12 cellular contexts compared by ENCODE assay signal in the genomic region with DNA sequence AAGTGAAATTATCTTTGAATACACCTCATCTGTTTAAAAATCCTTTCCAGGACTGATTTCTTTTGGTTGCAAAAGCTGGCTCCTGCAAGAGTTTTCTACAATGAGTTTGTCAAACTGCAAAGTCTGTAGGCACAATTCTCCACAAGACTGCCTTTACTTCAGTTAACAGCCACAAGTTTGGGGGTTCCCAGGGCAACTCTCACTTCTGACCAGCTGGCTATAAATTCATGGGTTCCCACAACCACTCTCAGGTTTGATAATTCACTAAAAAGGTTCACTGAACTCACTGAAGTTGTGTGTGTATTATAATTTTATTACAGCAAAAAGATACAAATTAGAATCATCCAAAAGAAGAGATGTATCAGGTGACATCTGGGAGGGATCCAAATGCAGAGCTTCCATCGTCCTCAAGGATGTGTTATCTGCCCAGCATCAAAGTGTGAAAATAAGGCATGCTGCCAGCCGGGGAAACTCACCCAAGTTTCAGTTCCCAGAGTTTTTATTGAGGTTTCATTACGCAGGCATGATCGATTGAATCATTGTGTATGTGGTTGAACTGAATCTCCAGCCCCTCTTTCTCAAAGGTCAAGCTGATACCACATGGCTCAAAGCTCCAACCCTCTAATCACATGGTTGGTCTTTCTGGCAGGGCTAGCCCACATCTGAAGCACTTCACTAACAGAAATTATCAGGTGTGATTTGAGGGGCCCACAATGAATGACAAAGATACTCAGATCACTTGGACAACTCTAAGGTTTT. TPM values are rescaled to one million over a fixed set of nuclear protein-coding genes. Genes with fewer than 3 reads are reported as not detected.
A peak's percentile ranks its signal among the peaks of the same experiment; 100 is the strongest.
DNase-seq lines count a peak whose midpoint lies in the region; ATAC-seq, FAIRE-seq and TF ChIP-seq lines count a peak whose summit lies in the region.
"Had no signal": no experiment of that assay in that cellular context is flagged by ENCODE, and none has a peak within 500 bp of the region (broad histone marks: within the 10 kb centered on the region; RNA-seq: fewer than 3 reads in every experiment).

No MANE protein-coding gene starts in this region.

- H2BK5ac ChIP-seq in mesendoderm (ENCODE audit: low read length): no peak overlapping the region

- H3K79me1 ChIP-seq in mesendoderm (ENCODE audit: low read length): no peaks in the 10 kb centered on the region

- H3K18ac ChIP-seq in mesendoderm (ENCODE audit: low read length): no peak overlapping the region

- DNase-seq in mesendoderm (peak; percentile 66), kidney (no peak), AG08396 (ENCODE audit: low spot score) (no peak)
- DNase-seq in NK-92 treated with Interleukin-12 subunit alpha and Interleukin-12 subunit beta, amount 100 ng/mL, for 24 hours (lab: John Stamatoyannopoulos, UW): no peak
- DNase-seq: tibial artery had no signal

- WGBS in mesendoderm (ENCODE audit: extremely low coverage, insufficient coverage, low lambda C conversion rate): no CpG with 5 or more reads among the region's 4 CpGs

- no peaks in the 10 kb centered on the region for H3K79me2 ChIP-seq in mesendoderm (ENCODE audit: control insufficient read depth, insufficient read depth, low read length)

- H3K4me1 ChIP-seq in mesendoderm (ENCODE audit: control insufficient read depth, low read depth, low read length): peaks cover 2% of the 10 kb centered on the region
- H3K4me1 ChIP-seq in kidney (ENCODE audit: control insufficient read depth in 1 of 2, insufficient read depth in 1 of 2, low read depth in 1 of 2, low read length in 2 of 2): no peaks in the 10 kb centered on the region
- H3K4me1 ChIP-seq: tibial artery had no signal

- H3K27me3 ChIP-seq in mesendoderm (ENCODE audit: insufficient read depth, low read length, poor library complexity): no peaks in the 10 kb centered on the region
- H3K27me3 ChIP-seq: neutrophil, tibial artery had no signal

- no peak overlapping the region for H3K4me3 ChIP-seq in mesendoderm (ENCODE audit: low read length)
- H3K4me3 ChIP-seq in kidney (ENCODE audit: low read length in 2 of 2): no peak overlapping the region
- H3K4me3 ChIP-seq: tibial artery had no signal

- no peak overlapping the region for H3K56ac ChIP-seq in mesendoderm (ENCODE audit: low read length)

- H4K5ac ChIP-seq in mesendoderm (ENCODE audit: low read length): no peak overlapping the region

- intact Hi-C loops in kidney (cut with DNase I): no loop called here

- no peaks in the 10 kb centered on the region for H3K9me3 ChIP-seq in kidney (ENCODE audit: control insufficient read depth in 1 of 2, low read length in 2 of 2)
- H3K9me3 ChIP-seq: neutrophil, tibial artery had no signal

- no peak overlapping the region for H2BK15ac ChIP-seq in mesendoderm (replicated peaks; ENCODE audit: low read depth)

- no peak for TF ChIP-seq CTCF in kidney (IDR thresholded peaks at IDR 0.05; ENCODE audit: borderline replicate concordance, extremely low read depth, insufficient read depth)

- no peak overlapping the region for H3K27ac ChIP-seq in mesendoderm (ENCODE audit: low read depth, low read length)
- no peak overlapping the region for H3K27ac ChIP-seq in kidney (ENCODE audit: low read depth in 2 of 2, low read length in 2 of 2)
- H3K27ac ChIP-seq: neutrophil, tibial artery had no signal

- no peak overlapping the region for H3K23ac ChIP-seq in mesendoderm (ENCODE audit: low read length)

- H2BK120ac ChIP-seq in mesendoderm (ENCODE audit: low read depth, low read length): no peak overlapping the region

- FAIRE-seq in kidney (lab: Jason Lieb, UNC): no peak
- FAIRE-seq: D721Med, H1 had no signal

- no peak overlapping the region for H3K9ac ChIP-seq in mesendoderm (ENCODE audit: low read length)
- no peak overlapping the region for H3K9ac ChIP-seq in kidney (ENCODE audit: low read length in 2 of 2)

- no peak overlapping the region for H3K4me2 ChIP-seq in mesendoderm (ENCODE audit: low read length)

- peak; percentile 89 for ATAC-seq in GM19035 (IDR thresholded peaks at IDR 0.05; ENCODE audit: unreplicated experiment)
- ATAC-seq in GM21723 (IDR thresholded peaks at IDR 0.05; ENCODE audit: unreplicated experiment): peak; percentile 87
- peak; percentile 83 for ATAC-seq in HG03135 (IDR thresholded peaks at IDR 0.05; ENCODE audit: unreplicated experiment)
- ATAC-seq: esophagus mucosa had no signal

- no peak overlapping the region for H2AK5ac ChIP-seq in mesendoderm (ENCODE audit: low read length)

- no peak overlapping the region for H3K4ac ChIP-seq in mesendoderm (ENCODE audit: low read depth, low read length)

- H3K36me3 ChIP-seq in mesendoderm (ENCODE audit: control insufficient read depth, insufficient read depth, low read length) (no peaks in the 10 kb centered on the region), kidney (ENCODE audit: control insufficient read depth in 1 of 2, insufficient read depth in 2 of 2, low read length in 2 of 2) (no peaks in the 10 kb centered on the region)
- H3K36me3 ChIP-seq: neutrophil, tibial artery had no signal

- no peak overlapping the region for H4K8ac ChIP-seq in mesendoderm (ENCODE audit: low read depth, low read length)

RNA-seq across cellular contexts. Expression of a gene that starts 19.0 kb away (rescaled TPM):
- 315 TPM for polyA plus RNA-seq in mesendoderm (2013, experiment 1 of 2)
- polyA plus RNA-seq in mesendoderm (2013, experiment 2 of 2): 328 TPM
- total RNA-seq in kidney: 43.9 TPM
- 31.1 TPM for polyA plus RNA-seq in kidney (ENCODE audit: insufficient read depth, low read depth, low replicate concordance)

RNA-seq across cellular contexts. Expression of a gene that starts 23.1 kb away (rescaled TPM):
- polyA plus RNA-seq in mesendoderm (2013, experiment 1 of 2): 0.81 TPM
- 0.77 TPM for polyA plus RNA-seq in mesendoderm (2013, experiment 2 of 2)
- total RNA-seq in kidney: 5.1 TPM
- 1.2 TPM for polyA plus RNA-seq in kidney (ENCODE audit: insufficient read depth, low read depth, low replicate concordance)
